In genomic region chr1:197904126-197904787, GRCh38 we compare ENCODE assay signal across 24 cellular contexts. TPM values are rescaled to one million over a fixed set of nuclear protein-coding genes. Genes with fewer than 3 reads are reported as not detected.
DNase-seq lines count a peak whose midpoint lies in the region; ATAC-seq and TF ChIP-seq lines count a peak whose summit lies in the region.
"Had no signal": no experiment of that assay in that cellular context is flagged by ENCODE, and none has a peak within 500 bp of the region (broad histone marks: within the 10 kb centered on the region; RNA-seq: fewer than 3 reads in every experiment).

No MANE protein-coding gene starts in this region.

- DNase-seq in natural killer cell (no peak), T-helper 17 cell (no peak), left kidney (ENCODE audit: low read depth, low spot score) (peak; percentile 15), type B pancreatic cell (ENCODE audit: extremely low spot score, unreplicated experiment) (no peak), SW480 (ENCODE audit: low spot score) (no peak), DMS 273 treated with DMSO at 0.1 percent for 48 hours (lab: John Stamatoyannopoulos, UW) (no peak)
- DNase-seq in natural killer cell treated with Interleukin-12 subunit alpha and Interleukin-12 subunit beta and Interleukin-15 and Interleukin-18, amount 100 ng/mL, for 72 hours (ENCODE audit: low spot score) = no peak
- DNase-seq: ACHN; activated CD4-positive, alpha-beta T cell treated with anti-CD3 and anti-CD28 coated beads for 1 hour; activated CD8-positive, alpha-beta T cell treated with anti-CD3 and anti-CD28 coated beads for 36 hours; activated effector memory CD4-positive, alpha-beta T cell treated with anti-CD3 and anti-CD28 coated beads, Interleukin-2, amount 50 U/mL, for 16 hours; DMS153; endodermal cell; left ventricle myocardium superior; NCI-H1092; NCI-H1694; NCI-H82; substantia nigra; upper lobe of left lung had no signal

- H3K27ac Mint-ChIP-seq in natural killer cell (no peak overlapping the region), T-helper 17 cell (no peak overlapping the region), type B pancreatic cell (no peak overlapping the region)
- no peak overlapping the region for H3K27ac Mint-ChIP-seq in natural killer cell treated with Interleukin-12 subunit alpha and Interleukin-12 subunit beta and Interleukin-15 and Interleukin-18, amount 100 ng/mL, for 72 hours
- H3K27ac Mint-ChIP-seq: activated CD8-positive, alpha-beta T cell treated with anti-CD3 and anti-CD28 coated beads for 36 hours; endodermal cell; stimulated activated memory B cell treated with anti-CD40 and anti-IgM and Interleukin-4, amounts not matched to agents 10 μg/mL and 1 μg/mL and 100 μg/mL, for 72 hours had no signal

- H3K4me3 Mint-ChIP-seq in natural killer cell (peak overlapping the region; percentile 85), T-helper 17 cell (peak overlapping the region; percentile 41), type B pancreatic cell (peak overlapping the region; percentile 98)
- H3K4me3 Mint-ChIP-seq in natural killer cell treated with Interleukin-12 subunit alpha and Interleukin-12 subunit beta and Interleukin-15 and Interleukin-18, amount 100 ng/mL, for 72 hours = no peak overlapping the region
- H3K4me3 Mint-ChIP-seq: stimulated activated memory B cell treated with anti-CD40 and anti-IgM and Interleukin-4, amounts not matched to agents 10 μg/mL and 1 μg/mL and 100 μg/mL, for 72 hours had no signal

- intact Hi-C loops in natural killer cell (cut with micrococcal nuclease) = no loop called here

- no peaks in the 10 kb centered on the region for H3K9me3 ChIP-seq in T-helper 17 cell (ENCODE audit: control insufficient read depth, low read length, poor library complexity, severe bottlenecking)
- H3K9me3 ChIP-seq: upper lobe of left lung had no signal

- H3K27me3 Mint-ChIP-seq in natural killer cell (ENCODE audit: low read depth in 2 of 2) (peaks cover 38 to 58% of the 10 kb centered on the region in 2 donors), T-helper 17 cell (peaks cover 60% of the 10 kb centered on the region), type B pancreatic cell (peaks cover 64% of the 10 kb centered on the region)
- peaks cover 36 to 52% of the 10 kb centered on the region in 2 donors for H3K27me3 Mint-ChIP-seq in natural killer cell treated with Interleukin-12 subunit alpha and Interleukin-12 subunit beta and Interleukin-15 and Interleukin-18, amount 100 ng/mL, for 72 hours

- H3K4me1 Mint-ChIP-seq in natural killer cell (peaks cover 27 to 29% of the 10 kb centered on the region in 2 donors), T-helper 17 cell (peaks cover 17% of the 10 kb centered on the region), type B pancreatic cell (ENCODE audit: unreplicated experiment) (peaks cover 11% of the 10 kb centered on the region)
- peaks cover 15 to 30% of the 10 kb centered on the region in 2 donors for H3K4me1 Mint-ChIP-seq in natural killer cell treated with Interleukin-12 subunit alpha and Interleukin-12 subunit beta and Interleukin-15 and Interleukin-18, amount 100 ng/mL, for 72 hours (ENCODE audit: low read depth in 2 of 2)

- no peak for TF ChIP-seq CTCF in natural killer cell (IDR thresholded peaks at IDR 0.05)
- TF ChIP-seq CTCF in type B pancreatic cell (conservative IDR thresholded peaks at IDR 0.05) = no peak

- H3K36me3 Mint-ChIP-seq in natural killer cell (no peaks in the 10 kb centered on the region), T-helper 17 cell (ENCODE audit: low read depth) (peaks cover 2% of the 10 kb centered on the region), type B pancreatic cell (no peaks in the 10 kb centered on the region)
- H3K36me3 Mint-ChIP-seq in natural killer cell treated with Interleukin-12 subunit alpha and Interleukin-12 subunit beta and Interleukin-15 and Interleukin-18, amount 100 ng/mL, for 72 hours = no peaks in the 10 kb centered on the region
- H3K36me3 Mint-ChIP-seq: stimulated activated memory B cell treated with anti-CD40 and anti-IgM and Interleukin-4, amounts not matched to agents 10 μg/mL and 1 μg/mL and 100 μg/mL, for 72 hours had no signal

- ATAC-seq in natural killer cell = no peak
- no peak for ATAC-seq in natural killer cell treated with Interleukin-12 subunit alpha and Interleukin-12 subunit beta and Interleukin-15 and Interleukin-18, amount 100 ng/mL, for 72 hours
- ATAC-seq in T-helper 17 cell = no peak
- ATAC-seq in HG02852 (IDR thresholded peaks at IDR 0.05; ENCODE audit: unreplicated experiment) = no peak
- ATAC-seq: activated CD8-positive, alpha-beta T cell treated with anti-CD3 and anti-CD28 coated beads for 36 hours; left ventricle myocardium superior; stimulated activated memory B cell treated with anti-CD40 and anti-IgM and Interleukin-4, amounts not matched to agents 10 μg/mL and 1 μg/mL and 100 μg/mL, for 72 hours had no signal

- H3K9me3 Mint-ChIP-seq in natural killer cell = no peaks in the 10 kb centered on the region
- H3K9me3 Mint-ChIP-seq in natural killer cell treated with Interleukin-12 subunit alpha and Interleukin-12 subunit beta and Interleukin-15 and Interleukin-18, amount 100 ng/mL, for 72 hours = no peaks in the 10 kb centered on the region
- H3K9me3 Mint-ChIP-seq in type B pancreatic cell = no peaks in the 10 kb centered on the region
- H3K9me3 Mint-ChIP-seq: activated CD8-positive, alpha-beta T cell treated with anti-CD3 and anti-CD28 coated beads for 36 hours; central memory CD8-positive, alpha-beta T cell; endodermal cell; stimulated activated memory B cell treated with anti-CD40 and anti-IgM and Interleukin-4, amounts not matched to agents 10 μg/mL and 1 μg/mL and 100 μg/mL, for 72 hours had no signal

RNA-seq across cellular contexts. Expression of gene C1orf53, which starts 1.8 kb away (rescaled TPM):
- total RNA-seq in natural killer cell (not detected), T-helper 17 cell (not detected), type B pancreatic cell (ENCODE audit: low replicate concordance) (2.2 and 3.7 TPM in 2 replicates)
- 1 to 10 TPM in 1 of 2 donors, not detected in 1; 1.8 TPM for total RNA-seq in natural killer cell treated with Interleukin-12 subunit alpha and Interleukin-12 subunit beta and Interleukin-15 and Interleukin-18, amount 100 ng/mL, for 72 hours

RNA-seq across cellular contexts. Expression of gene LHX9, which starts 12.9 kb away (rescaled TPM):
- not detected for total RNA-seq in natural killer cell
- under 1 TPM in 1 of 2 donors, not detected in 1; 0.20 TPM for total RNA-seq in natural killer cell treated with Interleukin-12 subunit alpha and Interleukin-12 subunit beta and Interleukin-15 and Interleukin-18, amount 100 ng/mL, for 72 hours
- total RNA-seq in T-helper 17 cell = not detected
- total RNA-seq in type B pancreatic cell (ENCODE audit: low replicate concordance) = 0.31 and 1.7 TPM in 2 replicates
- total RNA-seq: activated CD8-positive, alpha-beta T cell treated with anti-CD3 and anti-CD28 coated beads for 36 hours; endodermal cell; fibroblast of villous mesenchyme; HT-29 had no signal
